Comparison of ENCODE assay signal across 18 cellular contexts in the genomic region with DNA sequence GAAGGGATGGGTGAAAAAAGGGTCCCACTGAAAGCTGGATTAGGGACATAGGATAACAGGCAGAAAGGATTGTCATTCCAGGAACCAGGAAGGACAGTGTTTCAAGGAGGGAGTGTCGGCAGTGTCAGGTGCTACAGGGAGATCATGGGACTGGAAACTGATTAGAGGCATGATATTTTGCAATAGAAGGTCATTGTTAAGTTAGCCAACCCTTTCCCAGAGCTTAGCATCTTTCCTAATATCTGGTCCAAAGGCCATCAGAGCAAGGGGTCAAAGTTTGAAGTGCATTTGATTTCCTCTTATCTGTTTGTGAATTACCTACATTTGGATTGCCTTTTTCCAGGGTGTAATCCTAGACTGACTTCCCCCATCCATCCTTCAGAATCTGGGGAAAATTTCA.
A peak's percentile ranks its signal among the peaks of the same experiment; 100 is the strongest.
DNase-seq lines count a peak whose midpoint lies in the region; ATAC-seq, FAIRE-seq and TF ChIP-seq lines count a peak whose summit lies in the region.
"Had no signal": no experiment of that assay in that cellular context is flagged by ENCODE, and none has a peak within 500 bp of the region (broad histone marks: within the 10 kb centered on the region; RNA-seq: fewer than 3 reads in every experiment).

No MANE protein-coding gene starts in this region.

- H3K4me1 Mint-ChIP-seq in natural killer cell, result peaks cover 28 to 43% of the 10 kb centered on the region in 2 donors
- peaks cover 39 to 48% of the 10 kb centered on the region in 2 donors for H3K4me1 Mint-ChIP-seq in natural killer cell treated with Interleukin-12 subunit alpha and Interleukin-12 subunit beta and Interleukin-15 and Interleukin-18, amount 100 ng/mL, for 72 hours (ENCODE audit: low read depth in 2 of 2)

- no peak for TF ChIP-seq EP300 in HepG2 (IDR thresholded peaks at IDR 0.05; ENCODE audit: low read depth in 2 of 2, low read length in 2 of 2)
- no peak for TF ChIP-seq EP300 in HepG2 (CRISPR knock-in tag; IDR thresholded peaks at IDR 0.05; ENCODE audit: borderline replicate concordance)

- H3K4me3 ChIP-seq in HepG2 (replicated peaks in 1 of 3; ENCODE audit: insufficient read depth in 1 of 3, low read depth in 2 of 3, low read length in 3 of 3) (no peak overlapping the region), small intestine (ENCODE audit: low read depth in 1 of 2, low read length in 2 of 2) (no peak overlapping the region)

- POLR2A ChIA-PET in HepG2 (lab: Yijun Ruan, JAX), result no interaction called here

- H3K27ac ChIP-seq in HepG2 (ENCODE audit: extremely low read length, insufficient read depth, low read length) (no peak overlapping the region), small intestine (ENCODE audit: low read depth in 1 of 2, low read length in 1 of 2) (no peak overlapping the region)

- no peaks in the 10 kb centered on the region for H3K4me1 ChIP-seq in HepG2 (ENCODE audit: insufficient read depth, low read length)
- no peaks in the 10 kb centered on the region for H3K4me1 ChIP-seq in small intestine (ENCODE audit: control insufficient read depth in 2 of 2, insufficient read depth in 1 of 2, low read depth in 1 of 2, low read length in 1 of 2)

- no peaks in the 10 kb centered on the region for H3K79me2 ChIP-seq in HepG2 (ENCODE audit: insufficient read depth, low read length)

- H3K27me3 ChIP-seq in HepG2 (ENCODE audit: control insufficient read depth in 1 of 2, insufficient read depth in 2 of 2, low read length in 2 of 2) (no peaks in the 10 kb centered on the region), small intestine (ENCODE audit: control insufficient read depth in 2 of 2, insufficient read depth in 2 of 2, low read length in 2 of 2) (no peaks in the 10 kb centered on the region)

- H3K9ac ChIP-seq in HepG2 (ENCODE audit: insufficient read depth, low read depth, low read length), result no peak overlapping the region

- WGBS in HepG2 (ENCODE audit: low lambda C conversion rate), result 0% methylated on average over 1 of the region's 1 CpG
- WGBS in small intestine, 3 donors, result 27 to 55% (median 38%) methylated on average over 1 of the region's 1 CpG

- H4K20me1 ChIP-seq in HepG2 (ENCODE audit: insufficient read depth, low read length), result no peaks in the 10 kb centered on the region

- in situ Hi-C loops in HepG2 (cut with HindIII; ENCODE audit: extremely low pct_ligation_motif_present, low pct_unique_long_range_greater_than_20kb), result no loop called here

- CTCF ChIA-PET in HepG2 (lab: Yijun Ruan, JAX; ENCODE audit: low intra/inter-chr PET ratio, low total read pairs), result no interaction called here

- H3K9me3 ChIP-seq in HepG2 (ENCODE audit: low read length), result no peaks in the 10 kb centered on the region
- no peaks in the 10 kb centered on the region for H3K9me3 ChIP-seq in small intestine (ENCODE audit: control insufficient read depth, low read depth)

- peak overlapping the region; percentile 4 to 45 for H3K27ac Mint-ChIP-seq in natural killer cell
- H3K27ac Mint-ChIP-seq in natural killer cell treated with Interleukin-12 subunit alpha and Interleukin-12 subunit beta and Interleukin-15 and Interleukin-18, amount 100 ng/mL, for 72 hours, result peak overlapping the region in 1 of 2 donors; percentile 26
- H3K27ac Mint-ChIP-seq: B cell, H9, IgD-negative memory B cell had no signal

- H3K36me3 Mint-ChIP-seq in natural killer cell, result peaks cover 6% of the 10 kb centered on the region
- H3K36me3 Mint-ChIP-seq in natural killer cell treated with Interleukin-12 subunit alpha and Interleukin-12 subunit beta and Interleukin-15 and Interleukin-18, amount 100 ng/mL, for 72 hours, result peaks cover 34% of the 10 kb centered on the region

- H3K9me3 Mint-ChIP-seq in natural killer cell, result no peaks in the 10 kb centered on the region
- H3K9me3 Mint-ChIP-seq in natural killer cell treated with Interleukin-12 subunit alpha and Interleukin-12 subunit beta and Interleukin-15 and Interleukin-18, amount 100 ng/mL, for 72 hours, result no peaks in the 10 kb centered on the region

- no peak overlapping the region for H3K4me2 ChIP-seq in HepG2 (ENCODE audit: low read depth, low read length)

- H2AFZ ChIP-seq in HepG2 (ENCODE audit: low read length), result no peak overlapping the region

- H3K4me3 Mint-ChIP-seq in natural killer cell, result no peak overlapping the region
- H3K4me3 Mint-ChIP-seq in natural killer cell treated with Interleukin-12 subunit alpha and Interleukin-12 subunit beta and Interleukin-15 and Interleukin-18, amount 100 ng/mL, for 72 hours, result no peak overlapping the region
- H3K4me3 Mint-ChIP-seq: B cell; CD4-positive, alpha-beta memory T cell; H9 had no signal

- TF ChIP-seq CTCF in natural killer cell (IDR thresholded peaks at IDR 0.05) (no peak), HepG2 (CRISPR knock-in tag; IDR thresholded peaks at IDR 0.05) (no peak)

- DNase-seq in natural killer cell (no peak), HepG2 (ENCODE audit: low spot score) (no peak), small intestine (peak; percentile 18), A172 (ENCODE audit: low spot score) (no peak), DMS79 (lab: John Stamatoyannopoulos, UW) (no peak), SKM-1 (lab: John Stamatoyannopoulos, UW; ENCODE audit: unreplicated experiment) (no peak)
- no peak for DNase-seq in natural killer cell treated with Interleukin-12 subunit alpha and Interleukin-12 subunit beta and Interleukin-15 and Interleukin-18, amount 100 ng/mL, for 72 hours (ENCODE audit: low spot score)
- DNase-seq: C1 segment of cervical spinal cord; CD4-positive, alpha-beta memory T cell; DMS79 treated with DMSO at 0.1 percent for 48 hours; EL; GOT3; H9 had no signal

- ATAC-seq in natural killer cell (no peak), HepG2 (no peak)
- no peak for ATAC-seq in natural killer cell treated with Interleukin-12 subunit alpha and Interleukin-12 subunit beta and Interleukin-15 and Interleukin-18, amount 100 ng/mL, for 72 hours

- no peak for TF ChIP-seq RAD21 in HepG2 (CRISPR knock-in tag; IDR thresholded peaks at IDR 0.05)

- FAIRE-seq in HepG2 (lab: Jason Lieb, UNC) (no peak), small intestine (lab: Jason Lieb, UNC) (no peak)
- FAIRE-seq: A204.1, G401.6, GM12891 had no signal

- no TSS peak for BruUV-seq in HepG2 (replicated peaks; lab: Mats Ljungman, UMichigan)

- no peak for TF ChIP-seq POLR2A in HepG2 (IDR thresholded peaks at IDR 0.05; ENCODE audit: insufficient read depth in 1 of 2, low read depth in 2 of 2, low read length in 2 of 2)

- no peaks in the 10 kb centered on the region for H3K36me3 ChIP-seq in HepG2 (replicated peaks in 1 of 2; ENCODE audit: control insufficient read depth in 1 of 2, insufficient read depth in 2 of 2, low read length in 2 of 2)
- H3K36me3 ChIP-seq in small intestine (ENCODE audit: control insufficient read depth in 2 of 2, insufficient read depth in 2 of 2, low read length in 2 of 2), result no peaks in the 10 kb centered on the region

- H3K27me3 Mint-ChIP-seq in natural killer cell (ENCODE audit: low read depth in 2 of 2), result no peaks in the 10 kb centered on the region
- no peaks in the 10 kb centered on the region for H3K27me3 Mint-ChIP-seq in natural killer cell treated with Interleukin-12 subunit alpha and Interleukin-12 subunit beta and Interleukin-15 and Interleukin-18, amount 100 ng/mL, for 72 hours
- H3K27me3 Mint-ChIP-seq: B cell; CD4-positive, alpha-beta memory T cell; IgD-negative memory B cell had no signal

- intact Hi-C loops in natural killer cell (cut with micrococcal nuclease) (no loop called here), HepG2 (cut with micrococcal nuclease; ENCODE audit: unreplicated experiment) (no loop called here)

TF ChIP-seq in HepG2, 621 proteins besides CTCF, POLR2A, EP300 and RAD21:
- TF ChIP-seq KDM6A (CRISPR knock-in tag; IDR thresholded peaks at IDR 0.05; ENCODE audit: low read depth) (no peak), NCOR1 (IDR thresholded peaks at IDR 0.05; ENCODE audit: borderline replicate concordance, low read length) (peak; percentile 42; the same call in 1 of the 2 replicates), HNF4A (CRISPR knock-in tag; IDR thresholded peaks at IDR 0.05) (peak; percentile 18; the same call in 1 of the 2 replicates)
